ENCODE assay signal across 11 cellular contexts in genomic region chr13:44132710-44133109, GRCh38.
A peak's percentile ranks its signal among the peaks of the same experiment; 100 is the strongest.
DNase-seq lines count a peak whose midpoint lies in the region; ATAC-seq, FAIRE-seq and TF ChIP-seq lines count a peak whose summit lies in the region.
"Had no signal": no experiment of that assay in that cellular context is flagged by ENCODE, and none has a peak within 500 bp of the region (broad histone marks: within the 10 kb centered on the region; RNA-seq: fewer than 3 reads in every experiment).

No MANE protein-coding gene starts in this region.

- CTCF ChIA-PET in HepG2 (lab: Yijun Ruan, JAX; ENCODE audit: low intra/inter-chr PET ratio, low total read pairs): no interaction called here

- H4K20me1 ChIP-seq in HepG2 (ENCODE audit: insufficient read depth, low read length): no peaks in the 10 kb centered on the region

- in situ Hi-C loops in HepG2 (cut with HindIII; ENCODE audit: extremely low pct_ligation_motif_present, low pct_unique_long_range_greater_than_20kb): no loop called here

- FAIRE-seq in HepG2 (lab: Jason Lieb, UNC) (no peak), GM19239 (lab: Jason Lieb, UNC) (no peak)
- FAIRE-seq: A204.1 had no signal

- H3K9ac ChIP-seq in HepG2 (ENCODE audit: insufficient read depth, low read depth, low read length) (no peak overlapping the region), mesenchymal stem cell (ENCODE audit: low read length) (no peak overlapping the region)

- no peaks in the 10 kb centered on the region for H3K9me3 ChIP-seq in right lobe of liver
- no peaks in the 10 kb centered on the region for H3K9me3 ChIP-seq in HepG2 (ENCODE audit: low read length)
- H3K9me3 ChIP-seq in mesenchymal stem cell (ENCODE audit: control insufficient read depth, low read length): no peaks in the 10 kb centered on the region

- H2BK5ac ChIP-seq in mesenchymal stem cell (ENCODE audit: low read depth, low read length, poor library complexity, severe bottlenecking): no peak overlapping the region

- H3K18ac ChIP-seq in mesenchymal stem cell (ENCODE audit: low read depth in 1 of 2, low read length in 2 of 2): peak overlapping the region; percentile 2 to 89

- H3K27ac ChIP-seq in right lobe of liver (no peak overlapping the region), HepG2 (ENCODE audit: extremely low read length, insufficient read depth, low read length) (no peak overlapping the region), epithelial cell of prostate (peak overlapping the region; percentile 25), mesenchymal stem cell (ENCODE audit: low read length, poor library complexity, severe bottlenecking) (no peak overlapping the region)

- TF ChIP-seq RAD21 in HepG2 (CRISPR knock-in tag; IDR thresholded peaks at IDR 0.05): no peak

- no peaks in the 10 kb centered on the region for H3K79me2 ChIP-seq in HepG2 (ENCODE audit: insufficient read depth, low read length)

- H3K4me3 ChIP-seq in right lobe of liver (no peak overlapping the region), HepG2 (replicated peaks in 1 of 3; ENCODE audit: insufficient read depth in 1 of 3, low read depth in 2 of 3, low read length in 3 of 3) (no peak overlapping the region), mesenchymal stem cell (ENCODE audit: insufficient read depth in 1 of 2, low read depth in 1 of 2, low read length in 2 of 2) (no peak overlapping the region)

- peak overlapping the region; percentile 5 for H4K8ac ChIP-seq in mesenchymal stem cell (ENCODE audit: low read length)

- no peak overlapping the region for H2AK5ac ChIP-seq in mesenchymal stem cell (ENCODE audit: low read length, severe bottlenecking)

- POLR2A ChIA-PET in HepG2 (lab: Yijun Ruan, JAX): no interaction called here

- no peak overlapping the region for H2BK120ac ChIP-seq in mesenchymal stem cell (ENCODE audit: low read depth, low read length)

- H3K36me3 ChIP-seq in right lobe of liver (no peaks in the 10 kb centered on the region), HepG2 (replicated peaks in 1 of 2; ENCODE audit: control insufficient read depth in 1 of 2, insufficient read depth in 2 of 2, low read length in 2 of 2) (no peaks in the 10 kb centered on the region), mesenchymal stem cell (ENCODE audit: control insufficient read depth in 1 of 2, insufficient read depth in 2 of 2, low read depth in 1 of 2, low read length in 2 of 2) (no peaks in the 10 kb centered on the region)

- TF ChIP-seq EP300 in HepG2 (IDR thresholded peaks at IDR 0.05; ENCODE audit: low read depth in 2 of 2, low read length in 2 of 2) (no peak), HepG2 (CRISPR knock-in tag; IDR thresholded peaks at IDR 0.05; ENCODE audit: borderline replicate concordance) (no peak)

- TF ChIP-seq CTCF in right lobe of liver (IDR thresholded peaks at IDR 0.05): no peak
- TF ChIP-seq CTCF in HepG2 (CRISPR knock-in tag; IDR thresholded peaks at IDR 0.05): no peak

- H2AFZ ChIP-seq in HepG2 (ENCODE audit: low read length) (no peak overlapping the region), mesenchymal stem cell (ENCODE audit: low read depth, low read length) (peak overlapping the region; percentile 78)

- peak overlapping the region in 1 of 2 experiments; percentile 46 for H2BK12ac ChIP-seq in mesenchymal stem cell (ENCODE audit: low read length in 2 of 2)

- H3K14ac ChIP-seq in mesenchymal stem cell (ENCODE audit: low read length in 2 of 2): peak overlapping the region in 1 of 2 experiments; percentile 95

- peak overlapping the region; percentile 72 for H4K91ac ChIP-seq in mesenchymal stem cell (ENCODE audit: low read length)

- peak; percentile 69 to 97 (median 78) for ATAC-seq in right lobe of liver
- ATAC-seq in HepG2: no peak
- no peak for ATAC-seq in GM18861 (IDR thresholded peaks at IDR 0.05; ENCODE audit: unreplicated experiment)
- ATAC-seq: T-helper 17 cell had no signal

- no peak overlapping the region for H3K4ac ChIP-seq in mesenchymal stem cell (ENCODE audit: low read depth in 1 of 2, low read length in 2 of 2)

- H3K4me1 ChIP-seq in right lobe of liver: no peaks in the 10 kb centered on the region
- H3K4me1 ChIP-seq in HepG2 (ENCODE audit: insufficient read depth, low read length): no peaks in the 10 kb centered on the region
- H3K4me1 ChIP-seq in mesenchymal stem cell (ENCODE audit: control insufficient read depth, insufficient read depth, low read depth, low read length): peaks cover 7% of the 10 kb centered on the region

- H3K27me3 ChIP-seq in right lobe of liver: no peaks in the 10 kb centered on the region
- no peaks in the 10 kb centered on the region; a peak in 1 of 5 replicates for H3K27me3 ChIP-seq in HepG2 (ENCODE audit: control insufficient read depth in 1 of 2, insufficient read depth in 2 of 2, low read length in 2 of 2)
- no peaks in the 10 kb centered on the region for H3K27me3 ChIP-seq in mesenchymal stem cell (ENCODE audit: control insufficient read depth in 1 of 2, insufficient read depth in 1 of 2, low read length in 2 of 2)

- BruUV-seq in HepG2 (replicated peaks; lab: Mats Ljungman, UMichigan): no TSS peak

- peak in 2 of 3 donors; percentile 52 to 66 for DNase-seq in right lobe of liver
- no peak for DNase-seq in HepG2 (ENCODE audit: low spot score)
- no peak for DNase-seq in epithelial cell of prostate (ENCODE audit: low read depth, low spot score)
- peak; percentile 55 for DNase-seq in mesenchymal stem cell
- DNase-seq in GM19239 (ENCODE audit: insufficient read length, low spot score): no peak
- no peak for DNase-seq in SIG-M5 (lab: John Stamatoyannopoulos, UW)
- DNase-seq in NCI-H2227 treated with DMSO at 0.1 percent for 48 hours (lab: John Stamatoyannopoulos, UW): no peak
- DNase-seq: NCI-H2107, T-helper 17 cell had no signal

- 40% methylated on average over 2 of the region's 6 CpGs for WGBS in right lobe of liver (ENCODE audit: insufficient coverage, low coverage, low lambda C conversion rate, missing lambda C conversion rate)
- 66% methylated on average over 4 of the region's 6 CpGs for WGBS in HepG2 (ENCODE audit: low lambda C conversion rate)
- WGBS in mesenchymal stem cell: 87% methylated on average over 3 of the region's 6 CpGs

- H3K23ac ChIP-seq in mesenchymal stem cell (ENCODE audit: low read length in 2 of 2): no peak overlapping the region

- H3K79me1 ChIP-seq in mesenchymal stem cell (replicated peaks; ENCODE audit: low read length, poor library complexity, severe bottlenecking): no peaks in the 10 kb centered on the region

- no peak for TF ChIP-seq POLR2A in right lobe of liver (IDR thresholded peaks at IDR 0.05)
- TF ChIP-seq POLR2A in HepG2 (IDR thresholded peaks at IDR 0.05; ENCODE audit: insufficient read depth in 1 of 2, low read depth in 2 of 2, low read length in 2 of 2): no peak

- intact Hi-C loops in right lobe of liver (cut with DNase I) (no loop called here), HepG2 (cut with micrococcal nuclease; ENCODE audit: unreplicated experiment) (no loop called here)

- H2BK15ac ChIP-seq in mesenchymal stem cell (ENCODE audit: low read depth, poor library complexity, severe bottlenecking): no peak overlapping the region

- H3K4me2 ChIP-seq in HepG2 (ENCODE audit: low read depth, low read length) (no peak overlapping the region), mesenchymal stem cell (ENCODE audit: low read length, poor library complexity, severe bottlenecking) (no peak overlapping the region)

TF ChIP-seq in HepG2, 621 proteins besides CTCF, POLR2A, EP300 and RAD21:
- no peak for TF ChIP-seq PRPF4 (IDR thresholded peaks at IDR 0.05; ENCODE audit: low read depth, low read length, poor library complexity, severe bottlenecking)
- TF ChIP-seq HOXA9 (CRISPR knock-in tag; IDR thresholded peaks at IDR 0.05; ENCODE audit: borderline replicate concordance): no peak
- TF ChIP-seq ATAD3A (CRISPR knock-in tag; IDR thresholded peaks at IDR 0.05): no peak
- TF ChIP-seq CENPX (CRISPR knock-in tag; IDR thresholded peaks at IDR 0.05): no peak
- no peak for TF ChIP-seq ZNF615 (CRISPR knock-in tag; IDR thresholded peaks at IDR 0.05; ENCODE audit: borderline replicate concordance)
- no peak for TF ChIP-seq ZFYVE20 (CRISPR knock-in tag; IDR thresholded peaks at IDR 0.05; ENCODE audit: borderline replicate concordance, low read depth)
- no peak for TF ChIP-seq MAFG (CRISPR knock-in tag; IDR thresholded peaks at IDR 0.05)
- no peak for TF ChIP-seq ZNF160 (CRISPR knock-in tag; IDR thresholded peaks at IDR 0.05)
- TF ChIP-seq IKZF4 (CRISPR knock-in tag; IDR thresholded peaks at IDR 0.05; ENCODE audit: borderline replicate concordance, low read depth, not compliant biosample characterization): no peak
- TF ChIP-seq ZNF205 (CRISPR knock-in tag; IDR thresholded peaks at IDR 0.05): no peak
- TF ChIP-seq RFXANK (CRISPR knock-in tag; IDR thresholded peaks at IDR 0.05): no peak
- TF ChIP-seq NRL (CRISPR knock-in tag; IDR thresholded peaks at IDR 0.05; ENCODE audit: borderline replicate concordance): no peak
- TF ChIP-seq ZNF83 (CRISPR knock-in tag; IDR thresholded peaks at IDR 0.05; ENCODE audit: borderline replicate concordance): no peak
- TF ChIP-seq PHF20 (CRISPR knock-in tag; IDR thresholded peaks at IDR 0.05): no peak
- TF ChIP-seq ZBTB14 (CRISPR knock-in tag; IDR thresholded peaks at IDR 0.05): no peak

Comparison
In these comparisons a context has a peak if more than half of its experiments do, and no peak if none do; other contexts are left out.
1. ATAC-seq: peak in right lobe of liver (4 of 4); none in HepG2 (single experiment) and GM18861 (single experiment).
2. DNase-seq: peak in right lobe of liver (2 of 3) and mesenchymal stem cell (single experiment); none in HepG2 (single experiment), epithelial cell of prostate (single experiment), GM19239 (single experiment), SIG-M5 (single experiment) and NCI-H2227 treated with DMSO at 0.1 percent for 48 hours (single experiment).